In genomic region chr10:95656291-95657164, GRCh38 we compare ENCODE assay signal across 8 cellular contexts. TPM values are rescaled to one million over a fixed set of nuclear protein-coding genes. Genes with fewer than 3 reads are reported as not detected.
DNase-seq lines count a peak whose midpoint lies in the region; ATAC-seq and TF ChIP-seq lines count a peak whose summit lies in the region.

Gene ALDH18A1, minus strand, starts transcription at chr10:95656711. Its CDS starts 3,334 bp downstream, at chr10:95653377.

- intact Hi-C loops in mammary epithelial cell (cut with micrococcal nuclease) = loop anchor here (1.0 kb wide), 1 partner anchor 37 kb away; the partner anchor contains the start of gene TCTN3

- no peaks in the 10 kb centered on the region for H3F3A ChIP-seq in smooth muscle cell (ENCODE audit: low read depth)

- H3K27ac ChIP-seq in WERI-Rb-1 (peak within 1 kb of the TSS; percentile 61), mammary epithelial cell (ENCODE audit: insufficient read depth, low read depth, low read length) (peak within 1 kb of the TSS; percentile 38), smooth muscle cell (ENCODE audit: low read depth) (peak within 1 kb of the TSS; percentile 35)

- H3K36me3 ChIP-seq in WERI-Rb-1 (peaks cover 17% of the 10 kb centered on the region), mammary epithelial cell (ENCODE audit: insufficient read depth, low read length) (peaks cover 9% of the 10 kb centered on the region), smooth muscle cell (ENCODE audit: low read depth) (peaks cover 18% of the 10 kb centered on the region)

- ATAC-seq in GM18858 (IDR thresholded peaks at IDR 0.05; ENCODE audit: unreplicated experiment) = peak; percentile 81
- peak; percentile 81 for ATAC-seq in HG03066 (IDR thresholded peaks at IDR 0.05; ENCODE audit: low read depth, unreplicated experiment)

- H3K9me3 ChIP-seq in WERI-Rb-1 (ENCODE audit: severe bottlenecking) (peaks cover 2% of the 10 kb centered on the region), mammary epithelial cell (replicated peaks; ENCODE audit: insufficient read depth, low read length) (peaks cover 2% of the 10 kb centered on the region), smooth muscle cell (replicated peaks; ENCODE audit: low read depth) (no peaks in the 10 kb centered on the region)

- DNase-seq in ACHN (peak; percentile 91), NCI-H2227 treated with DMSO at 0.1 percent for 48 hours (lab: John Stamatoyannopoulos, UW) (peak; percentile 76), WERI-Rb-1 (peak; percentile 93), mammary epithelial cell (peak; percentile 82), iPS-NIHi11 (ENCODE audit: low spot score) (peak; percentile 96), smooth muscle cell (lab: John Stamatoyannopoulos, UW; ENCODE audit: unreplicated experiment) (peak; percentile 87)

- BruUV-seq in mammary epithelial cell (replicated peaks; lab: Mats Ljungman, UMichigan) = no TSS peak

- peaks cover 36% of the 10 kb centered on the region for H3K79me2 ChIP-seq in mammary epithelial cell (ENCODE audit: insufficient read depth, low read length)
- peaks cover 49% of the 10 kb centered on the region for H3K79me2 ChIP-seq in smooth muscle cell (ENCODE audit: low read depth)

- H3K4me3 ChIP-seq in WERI-Rb-1 (ENCODE audit: low read depth, low read length) = peak within 1 kb of the TSS; percentile 65
- peak within 1 kb of the TSS; percentile 62 to 93 (median 91) for H3K4me3 ChIP-seq in mammary epithelial cell (replicated peaks in 1 of 3; ENCODE audit: insufficient read depth in 1 of 3, low read depth in 2 of 3, low read length in 3 of 3)
- peak within 1 kb of the TSS; percentile 84 for H3K4me3 ChIP-seq in smooth muscle cell

- 3% methylated on average over 23 of the region's 83 CpGs for WGBS in mammary epithelial cell (ENCODE audit: low coverage, missing lambda C conversion rate)
- WGBS in smooth muscle cell (ENCODE audit: low lambda C conversion rate) = 1% methylated on average over 81 of the region's 83 CpGs

- dilution Hi-C loops in mammary epithelial cell (cut with HindIII; ENCODE audit: low sequenced_read_pairs) = no loop called here

- CTCF ChIA-PET in mammary epithelial cell (lab: Charles Lee; ENCODE audit: low non-redundant PET) = no interaction called here

- H2AFZ ChIP-seq in mammary epithelial cell (ENCODE audit: low read depth, low read length) (peak within 1 kb of the TSS; percentile 96), smooth muscle cell (ENCODE audit: low read depth) (peak within 1 kb of the TSS; percentile 57)

- in situ Hi-C loops in ACHN (cut with HindIII; ENCODE audit: low pct_ligation_motif_present, low pct_unique_long_range_greater_than_20kb, low sequenced_read_pairs) = no loop called here
- in situ Hi-C loops in mammary epithelial cell (cut with MboI; ENCODE audit: low sequenced_read_pairs in 2 of 2) = no loop called here

- no peak for TF ChIP-seq CTCF in WERI-Rb-1 (IDR thresholded peaks at IDR 0.05; ENCODE audit: low read depth, low read length)
- no peak for TF ChIP-seq CTCF in mammary epithelial cell (conservative IDR thresholded peaks at IDR 0.05 in 1 of 2, IDR thresholded peaks at IDR 0.05 in 1 of 2; ENCODE audit: extremely low read depth in 1 of 2, insufficient read depth in 1 of 2, low read depth in 1 of 2, low read length in 2 of 2)
- no peak for TF ChIP-seq CTCF in smooth muscle cell (IDR thresholded peaks at IDR 0.05; ENCODE audit: borderline replicate concordance, insufficient read depth, poor library complexity, severe bottlenecking)

- H3K4me2 ChIP-seq in mammary epithelial cell (ENCODE audit: insufficient read depth, low read depth, low read length) (peak within 1 kb of the TSS; percentile 80), smooth muscle cell (peak within 1 kb of the TSS; percentile 81)

- H3K27me3 ChIP-seq in WERI-Rb-1 (ENCODE audit: insufficient read depth, low read depth, severe bottlenecking) = no peaks in the 10 kb centered on the region
- H3K27me3 ChIP-seq in mammary epithelial cell (ENCODE audit: insufficient read depth, low read length) = no peaks in the 10 kb centered on the region
- H3K27me3 ChIP-seq in smooth muscle cell (ENCODE audit: low read depth) = no peaks in the 10 kb centered on the region

- H3K4me1 ChIP-seq in mammary epithelial cell (ENCODE audit: insufficient read depth, low read length) (peaks cover 10% of the 10 kb centered on the region), smooth muscle cell (ENCODE audit: low read depth) (peaks cover 12% of the 10 kb centered on the region)

- no peaks in the 10 kb centered on the region for H4K20me1 ChIP-seq in mammary epithelial cell (ENCODE audit: insufficient read depth, low read length)
- peaks cover 40% of the 10 kb centered on the region for H4K20me1 ChIP-seq in smooth muscle cell (ENCODE audit: low read depth)

- H3K9ac ChIP-seq in mammary epithelial cell (ENCODE audit: insufficient read depth, low read length) (peak within 1 kb of the TSS; percentile 47), smooth muscle cell (ENCODE audit: low read depth) (peak within 1 kb of the TSS; percentile 72)

RNA-seq across cellular contexts. Expression of gene ALDH18A1, which starts in this region (rescaled TPM):
- total RNA-seq in mammary epithelial cell (10 to 100 TPM; 70.9 to 87.2 TPM), smooth muscle cell (110 and 124 TPM in 2 replicates)
- polyA plus RNA-seq in mammary epithelial cell (49.8 TPM), smooth muscle cell (82.5 and 98.2 TPM in 2 replicates)
- polyA minus RNA-seq in mammary epithelial cell = 125 TPM

Comparison
In these comparisons a context has a peak if more than half of its experiments do, and no peak if none do; other contexts are left out.
1. Peak in every context shown above with its lines: DNase-seq, ATAC-seq, H3K4me3 ChIP-seq and H3K27ac ChIP-seq.